ENCODE assay signal across 1 cellular context in the genomic region with DNA sequence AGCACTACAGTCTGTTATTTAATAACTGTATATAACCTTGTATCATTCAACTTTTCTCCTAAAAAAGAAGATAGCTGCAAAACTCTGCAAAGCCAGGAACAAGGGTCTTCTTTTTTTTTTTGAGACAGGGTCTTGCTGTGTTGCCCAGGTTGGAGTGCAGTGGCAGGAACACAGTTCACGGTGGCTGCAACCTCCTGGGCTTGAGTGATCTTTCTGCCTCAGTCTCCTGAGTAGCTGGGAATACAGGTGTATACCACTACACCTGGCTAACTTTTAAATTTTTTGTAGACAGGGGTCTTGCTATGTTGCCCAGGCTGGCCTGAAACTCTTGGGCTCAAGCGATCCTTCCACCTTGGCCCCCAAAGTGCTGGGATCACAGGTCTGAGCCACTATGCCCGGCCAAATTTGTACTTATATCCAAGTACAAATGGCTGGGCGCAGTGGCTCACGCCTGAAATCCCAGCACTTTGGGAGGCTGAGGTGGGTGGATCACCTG.
TF ChIP-seq lines count a peak whose summit lies in the region.

No MANE protein-coding gene starts in this region.

TF ChIP-seq in H1, 55 proteins besides CTCF, POLR2A, EP300 and RAD21:
- TF ChIP-seq KDM1A (IDR thresholded peaks at IDR 0.05; ENCODE audit: borderline replicate concordance, low read length) (peak; percentile 44; the same call in 1 of the 2 replicates), HDAC6 (IDR thresholded peaks at IDR 0.05; ENCODE audit: low read depth, low read length) (no peak)
